In the genomic region with DNA sequence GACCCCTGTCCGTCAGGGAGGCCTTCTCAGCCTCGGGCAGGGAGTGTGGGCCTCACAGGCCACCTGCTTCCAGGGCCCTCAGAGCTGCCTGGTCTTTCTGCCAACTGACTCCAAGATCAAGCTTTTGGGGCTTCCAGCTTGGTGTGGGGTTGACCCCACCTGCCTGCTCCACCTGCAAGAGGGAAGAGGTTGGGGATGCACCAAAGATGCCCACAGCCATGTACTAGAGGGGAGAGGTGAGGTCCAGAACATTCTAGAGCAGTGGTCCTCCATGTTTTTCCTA, we compare ENCODE assay signal across 9 cellular contexts.
"Had no signal": no experiment of that assay in that cellular context is flagged by ENCODE, and none has a peak within 500 bp of the region (broad histone marks: within the 10 kb centered on the region; RNA-seq: fewer than 3 reads in every experiment).

No MANE protein-coding gene starts in this region.

- H2AFZ ChIP-seq: GM23248, GM23338 had no signal

- H3K4me3 ChIP-seq: GM23248, GM23338, HAP-1 had no signal

- H3K27ac ChIP-seq: GM23248 had no signal

- H3K4me1 ChIP-seq: HAP-1 had no signal

- ATAC-seq: GM23338, HCT116 had no signal

- H3K36me3 ChIP-seq: HAP-1 had no signal

- DNase-seq: GM23248, GOT3, H7, H9, HCEC 1CT, HFFc6 had no signal

- H3K9me3 ChIP-seq: HAP-1 had no signal

- H3K9ac ChIP-seq: GM23248 had no signal

- H3K4me2 ChIP-seq: GM23338 had no signal

- H3K4me3 Mint-ChIP-seq: GM23338, H9, HFFc6 had no signal

- H3K27ac Mint-ChIP-seq: GM23338, H9, HFFc6 had no signal

- H3K9me3 Mint-ChIP-seq: GM23338, H9, HFFc6 had no signal
